ENCODE assay signal across 9 cellular contexts in the genomic region with DNA sequence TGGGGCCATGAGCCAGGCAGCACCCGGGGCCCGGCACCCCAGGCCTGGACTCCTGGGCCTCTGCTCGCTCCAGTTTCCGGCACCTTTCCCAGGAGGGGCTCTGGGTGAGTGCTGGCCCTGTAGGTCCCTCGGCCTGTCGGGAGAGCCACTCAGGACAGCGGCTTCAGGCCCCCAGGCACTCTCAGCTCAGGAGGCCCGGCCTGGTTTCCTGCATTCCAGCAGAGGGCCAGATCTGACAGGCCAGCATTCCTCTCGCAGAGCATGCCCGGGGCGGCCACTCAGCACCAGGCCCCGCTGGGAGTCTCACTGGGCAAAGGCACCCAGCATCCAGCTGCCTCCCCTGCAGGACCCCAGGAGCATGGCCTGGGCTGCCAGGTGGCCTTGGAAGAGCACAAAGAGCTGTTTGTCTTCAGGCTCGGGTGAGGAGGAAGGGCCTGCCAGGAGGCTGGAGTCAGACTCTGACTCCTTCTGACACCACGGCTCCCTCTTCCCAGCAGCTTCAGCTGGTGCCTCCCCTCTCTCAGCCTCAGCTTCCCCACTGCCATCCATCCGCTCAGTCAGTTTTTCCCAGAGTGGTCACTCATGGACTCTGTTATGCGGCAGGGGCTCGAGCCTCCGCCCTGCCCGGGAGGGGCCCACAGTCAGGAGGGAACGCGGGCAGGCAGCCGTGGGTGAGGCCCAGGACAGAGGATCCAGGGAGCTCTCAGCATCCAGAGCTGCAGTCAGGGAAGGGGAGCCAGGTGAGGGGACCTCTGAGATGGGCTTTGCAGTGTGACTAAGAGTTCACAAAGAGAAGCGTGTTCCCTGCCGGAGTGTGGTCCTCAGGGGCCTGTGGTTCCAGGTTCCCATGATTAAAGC. TPM values are rescaled to one million over a fixed set of nuclear protein-coding genes. Genes with fewer than 3 reads are reported as not detected.
DNase-seq lines count a peak whose midpoint lies in the region; ATAC-seq and TF ChIP-seq lines count a peak whose summit lies in the region.
"Had no signal": no experiment of that assay in that cellular context is flagged by ENCODE, and none has a peak within 500 bp of the region (broad histone marks: within the 10 kb centered on the region; RNA-seq: fewer than 3 reads in every experiment).

No MANE protein-coding gene starts in this region.

- no peaks in the 10 kb centered on the region for H3K4me1 Mint-ChIP-seq in activated naive CD4-positive, alpha-beta T cell treated with anti-CD3 and anti-CD28 coated beads, Interleukin-2, amount 10 ng/mL, durations not matched to agents 7 days and 5 days
- no peaks in the 10 kb centered on the region for H3K4me1 Mint-ChIP-seq in activated naive CD4-positive, alpha-beta T cell treated with anti-CD3 and anti-CD28 coated beads for 36 hours (ENCODE audit: low read depth)
- no peaks in the 10 kb centered on the region for H3K4me1 Mint-ChIP-seq in endothelial cell (ENCODE audit: unreplicated experiment)
- H3K4me1 Mint-ChIP-seq in stimulated activated effector memory CD8-positive, alpha-beta T cell treated with anti-CD3 and anti-CD28 coated beads, Interleukin-12 subunit alpha, Interleukin-12 subunit beta, amount 100 ng/mL, for 72 hours, result peaks cover 34% of the 10 kb centered on the region

- DNase-seq in activated naive CD4-positive, alpha-beta T cell treated with anti-CD3 and anti-CD28 coated beads, Interleukin-2, amount 10 ng/mL, durations not matched to agents 7 days and 5 days, result peak; percentile 13
- no peak for DNase-seq in activated naive CD4-positive, alpha-beta T cell treated with anti-CD3 and anti-CD28 coated beads for 36 hours
- peak; percentile 3 for DNase-seq in endothelial cell (ENCODE audit: low spot score)
- peak; percentile 31 for DNase-seq in midbrain (lab: John Stamatoyannopoulos, UW)
- peak; percentile 19 to 78 for DNase-seq in upper lobe of left lung
- DNase-seq in SHP77 treated with DMSO at 0.1 percent for 48 hours (lab: John Stamatoyannopoulos, UW), result no peak
- no peak for DNase-seq in stimulated activated effector memory CD8-positive, alpha-beta T cell treated with anti-CD3 and anti-CD28 coated beads, Interleukin-12 subunit alpha, Interleukin-12 subunit beta, amount 100 ng/mL, for 72 hours (ENCODE audit: low spot score in 2 of 2)

- no peak for TF ChIP-seq CTCF in endothelial cell (IDR thresholded peaks at IDR 0.05; ENCODE audit: unreplicated experiment)
- TF ChIP-seq CTCF in upper lobe of left lung (IDR thresholded peaks at IDR 0.05), result peak in 1 of 6 experiments; percentile 4

- H3K27ac Mint-ChIP-seq in activated naive CD4-positive, alpha-beta T cell treated with anti-CD3 and anti-CD28 coated beads, Interleukin-2, amount 10 ng/mL, durations not matched to agents 7 days and 5 days, result peak overlapping the region; percentile 33
- no peak overlapping the region for H3K27ac Mint-ChIP-seq in activated naive CD4-positive, alpha-beta T cell treated with anti-CD3 and anti-CD28 coated beads for 36 hours
- H3K27ac Mint-ChIP-seq in endothelial cell (ENCODE audit: unreplicated experiment), result no peak overlapping the region
- H3K27ac Mint-ChIP-seq in stimulated activated effector memory CD8-positive, alpha-beta T cell treated with anti-CD3 and anti-CD28 coated beads, Interleukin-12 subunit alpha, Interleukin-12 subunit beta, amount 100 ng/mL, for 72 hours, result no peak overlapping the region

- no peaks in the 10 kb centered on the region for H3K36me3 ChIP-seq in upper lobe of left lung
- H3K36me3 ChIP-seq: BLaER1 had no signal

- no peak for TF ChIP-seq POLR2A in upper lobe of left lung (IDR thresholded peaks at IDR 0.05)

- H3K4me3 Mint-ChIP-seq in activated naive CD4-positive, alpha-beta T cell treated with anti-CD3 and anti-CD28 coated beads, Interleukin-2, amount 10 ng/mL, durations not matched to agents 7 days and 5 days, result no peak overlapping the region
- no peak overlapping the region for H3K4me3 Mint-ChIP-seq in activated naive CD4-positive, alpha-beta T cell treated with anti-CD3 and anti-CD28 coated beads for 36 hours
- no peak overlapping the region for H3K4me3 Mint-ChIP-seq in endothelial cell (ENCODE audit: unreplicated experiment)
- H3K4me3 Mint-ChIP-seq in stimulated activated effector memory CD8-positive, alpha-beta T cell treated with anti-CD3 and anti-CD28 coated beads, Interleukin-12 subunit alpha, Interleukin-12 subunit beta, amount 100 ng/mL, for 72 hours, result no peak overlapping the region

- no peaks in the 10 kb centered on the region for H3K9me3 ChIP-seq in upper lobe of left lung
- H3K9me3 ChIP-seq: BLaER1 had no signal

- no peak overlapping the region for H3K4me3 ChIP-seq in upper lobe of left lung
- H3K4me3 ChIP-seq: BLaER1 had no signal

- no peaks in the 10 kb centered on the region for H3K4me1 ChIP-seq in upper lobe of left lung
- H3K4me1 ChIP-seq: BLaER1 had no signal

- intact Hi-C loops in activated naive CD4-positive, alpha-beta T cell treated with anti-CD3 and anti-CD28 coated beads for 36 hours (cut with micrococcal nuclease), result no loop called here

- no peaks in the 10 kb centered on the region for H3K27me3 ChIP-seq in upper lobe of left lung
- H3K27me3 ChIP-seq: BLaER1 had no signal

- no peaks in the 10 kb centered on the region for H3K36me3 Mint-ChIP-seq in activated naive CD4-positive, alpha-beta T cell treated with anti-CD3 and anti-CD28 coated beads, Interleukin-2, amount 10 ng/mL, durations not matched to agents 7 days and 5 days
- no peaks in the 10 kb centered on the region for H3K36me3 Mint-ChIP-seq in activated naive CD4-positive, alpha-beta T cell treated with anti-CD3 and anti-CD28 coated beads for 36 hours (ENCODE audit: low read depth)
- H3K36me3 Mint-ChIP-seq in endothelial cell (ENCODE audit: low read depth, unreplicated experiment), result peaks cover 4% of the 10 kb centered on the region
- no peaks in the 10 kb centered on the region for H3K36me3 Mint-ChIP-seq in stimulated activated effector memory CD8-positive, alpha-beta T cell treated with anti-CD3 and anti-CD28 coated beads, Interleukin-12 subunit alpha, Interleukin-12 subunit beta, amount 100 ng/mL, for 72 hours

- no peaks in the 10 kb centered on the region for H3K9me3 Mint-ChIP-seq in activated naive CD4-positive, alpha-beta T cell treated with anti-CD3 and anti-CD28 coated beads, Interleukin-2, amount 10 ng/mL, durations not matched to agents 7 days and 5 days
- H3K9me3 Mint-ChIP-seq in activated naive CD4-positive, alpha-beta T cell treated with anti-CD3 and anti-CD28 coated beads for 36 hours, result no peaks in the 10 kb centered on the region
- no peaks in the 10 kb centered on the region for H3K9me3 Mint-ChIP-seq in endothelial cell (ENCODE audit: unreplicated experiment)
- H3K9me3 Mint-ChIP-seq in stimulated activated effector memory CD8-positive, alpha-beta T cell treated with anti-CD3 and anti-CD28 coated beads, Interleukin-12 subunit alpha, Interleukin-12 subunit beta, amount 100 ng/mL, for 72 hours, result no peaks in the 10 kb centered on the region

- peaks cover 4% of the 10 kb centered on the region for H3K27me3 Mint-ChIP-seq in activated naive CD4-positive, alpha-beta T cell treated with anti-CD3 and anti-CD28 coated beads, Interleukin-2, amount 10 ng/mL, durations not matched to agents 7 days and 5 days
- H3K27me3 Mint-ChIP-seq in activated naive CD4-positive, alpha-beta T cell treated with anti-CD3 and anti-CD28 coated beads for 36 hours (ENCODE audit: low read depth), result no peaks in the 10 kb centered on the region
- H3K27me3 Mint-ChIP-seq in endothelial cell (ENCODE audit: unreplicated experiment), result peaks cover 11% of the 10 kb centered on the region

- no peak overlapping the region for H3K27ac ChIP-seq in upper lobe of left lung
- H3K27ac ChIP-seq: BLaER1 had no signal

- TF ChIP-seq EP300 in upper lobe of left lung (IDR thresholded peaks at IDR 0.05), result no peak

- 76 to 88% methylated on average over 16 to 24 of the region's 24 CpGs for WGBS in upper lobe of left lung, 2 donors

- ATAC-seq in upper lobe of left lung (ENCODE audit: low FRiP score in 2 of 2) (no peak), GM18867 (IDR thresholded peaks at IDR 0.05; ENCODE audit: unreplicated experiment) (no peak)
- no peak for ATAC-seq in stimulated activated effector memory CD8-positive, alpha-beta T cell treated with anti-CD3 and anti-CD28 coated beads, Interleukin-12 subunit alpha, Interleukin-12 subunit beta, amount 100 ng/mL, for 72 hours

- CTCF ChIA-PET in activated naive CD4-positive, alpha-beta T cell treated with anti-CD3 and anti-CD28 coated beads, Interleukin-2, amount 10 ng/mL, durations not matched to agents 7 days and 5 days (lab: Charles Lee), result no interaction called here
- CTCF ChIA-PET in activated naive CD4-positive, alpha-beta T cell treated with anti-CD3 and anti-CD28 coated beads for 36 hours (lab: Charles Lee), result interaction anchor here (0.6 to 1.7 kb wide), 2 partner anchors 57 to 160 kb away, joined by 4 to 6 read pairs; no protein-coding TSS in a partner anchor

RNA-seq across cellular contexts. Expression of a gene that starts 51.7 kb away (rescaled TPM):
- total RNA-seq in activated naive CD4-positive, alpha-beta T cell treated with anti-CD3 and anti-CD28 coated beads for 36 hours, result not detected
- 1.0 TPM for total RNA-seq in endothelial cell (ENCODE audit: unreplicated experiment)
- 10 to 100 TPM in 4 of 6 donors, 1 to 10 TPM in 2; 4.2 to 15.5 (median 10.9) TPM for total RNA-seq in upper lobe of left lung

Comparison
In these comparisons a context has a peak if more than half of its experiments do, and no peak if none do; other contexts are left out.
1. DNase-seq: peak in activated naive CD4-positive, alpha-beta T cell treated with anti-CD3 and anti-CD28 coated beads, Interleukin-2, amount 10 ng/mL, durations not matched to agents 7 days and 5 days (single experiment), endothelial cell (single experiment), midbrain (single experiment) and upper lobe of left lung (2 of 2); none in activated naive CD4-positive, alpha-beta T cell treated with anti-CD3 and anti-CD28 coated beads for 36 hours (single experiment), SHP77 treated with DMSO at 0.1 percent for 48 hours (single experiment) and stimulated activated effector memory CD8-positive, alpha-beta T cell treated with anti-CD3 and anti-CD28 coated beads, Interleukin-12 subunit alpha, Interleukin-12 subunit beta, amount 100 ng/mL, for 72 hours (0 of 2).